ENCODE assay signal across 23 cellular contexts in the genomic region with DNA sequence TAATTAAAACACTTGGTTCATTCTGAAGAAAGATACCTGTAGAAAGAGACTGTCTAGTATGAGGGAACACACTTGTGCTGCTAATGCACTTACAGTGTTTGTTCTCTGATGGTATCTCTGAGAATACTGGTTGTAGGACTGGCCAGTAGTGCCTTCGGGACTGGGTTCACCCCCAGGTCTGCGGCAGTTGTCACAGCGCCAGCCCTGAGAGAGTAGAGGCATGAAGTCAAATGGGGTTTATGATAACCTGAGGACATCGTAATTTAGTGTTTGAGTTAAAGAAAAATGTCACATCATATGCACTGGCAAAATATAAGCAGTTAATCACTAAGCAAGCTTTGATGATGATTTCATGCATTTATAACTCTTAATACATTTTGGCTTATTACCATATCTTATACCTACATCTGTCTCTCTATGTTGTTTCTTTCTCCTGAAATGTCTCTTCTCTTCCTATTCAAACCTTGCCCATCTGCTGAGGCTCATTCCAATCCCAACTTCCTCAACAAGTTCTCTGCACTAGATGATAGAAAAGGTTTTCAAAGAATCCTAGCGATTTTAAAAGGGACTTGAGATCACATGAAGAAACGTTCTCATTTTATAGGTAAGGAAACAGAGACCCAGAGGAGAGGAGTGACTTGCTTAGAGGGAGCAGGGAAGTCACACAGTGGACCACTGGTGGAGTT. TPM values are rescaled to one million over a fixed set of nuclear protein-coding genes. Genes with fewer than 3 reads are reported as not detected.
DNase-seq lines count a peak whose midpoint lies in the region; TF ChIP-seq lines count a peak whose summit lies in the region.
"Had no signal": no experiment of that assay in that cellular context is flagged by ENCODE, and none has a peak within 500 bp of the region (broad histone marks: within the 10 kb centered on the region; RNA-seq: fewer than 3 reads in every experiment).

No MANE protein-coding gene starts in this region.

- peak overlapping the region; percentile 51 for H3K27ac ChIP-seq in VCaP
- no peak overlapping the region for H3K27ac ChIP-seq in fibroblast of lung (ENCODE audit: insufficient read depth, low read length)

- H3K4me2 ChIP-seq in fibroblast of lung (ENCODE audit: extremely low read depth, insufficient read depth, low read length): no peak overlapping the region
- H3K4me2 ChIP-seq: GM23338 had no signal

- H3K4me1 ChIP-seq in fibroblast of lung (ENCODE audit: control insufficient read depth, extremely low read depth, insufficient read depth, low read length): no peaks in the 10 kb centered on the region

- no peak overlapping the region for H3K4me3 Mint-ChIP-seq in mesothelial cell of epicardium
- H3K4me3 Mint-ChIP-seq: activated T-cell treated with anti-CD3 and anti-CD28 coated beads, Interleukin-2, amount 50 U/mL, for 24 hours; effector memory CD8-positive, alpha-beta T cell; GM23338; natural killer cell treated with Interleukin-12 subunit alpha and Interleukin-12 subunit beta and Interleukin-15 and Interleukin-18, amount 100 ng/mL, for 72 hours; type B pancreatic cell had no signal

- peaks cover 35% of the 10 kb centered on the region for H3K36me3 ChIP-seq in fibroblast of lung (ENCODE audit: control insufficient read depth, insufficient read depth, low read length)

- H3K36me3 Mint-ChIP-seq in mesothelial cell of epicardium: peaks cover 27% of the 10 kb centered on the region
- H3K36me3 Mint-ChIP-seq: natural killer cell treated with Interleukin-12 subunit alpha and Interleukin-12 subunit beta and Interleukin-15 and Interleukin-18, amount 100 ng/mL, for 72 hours had no signal

- no peak overlapping the region for H3K4me3 ChIP-seq in fibroblast of lung (replicated peaks in 1 of 4; ENCODE audit: control extremely low read depth in 1 of 4, insufficient read depth in 1 of 4, low read depth in 3 of 4, low read length in 4 of 4)
- H3K4me3 ChIP-seq: GM23338 had no signal

- no peaks in the 10 kb centered on the region for H3K9me3 Mint-ChIP-seq in mesothelial cell of epicardium
- H3K9me3 Mint-ChIP-seq: activated T-cell treated with anti-CD3 and anti-CD28 coated beads, Interleukin-2, amount 50 U/mL, for 24 hours; effector memory CD8-positive, alpha-beta T cell; GM23338; natural killer cell treated with Interleukin-12 subunit alpha and Interleukin-12 subunit beta and Interleukin-15 and Interleukin-18, amount 100 ng/mL, for 72 hours; type B pancreatic cell had no signal

- DNase-seq in EH (ENCODE audit: low read depth): peak; percentile 27
- DNase-seq in fibroblast of lung (ENCODE audit: low read depth in 2 of 2): peak; percentile 21 to 35
- DNase-seq in mesothelial cell of epicardium (ENCODE audit: low spot score in 2 of 2, unreplicated experiment in 2 of 2): no peak
- no peak for DNase-seq in AML-193 (lab: John Stamatoyannopoulos, UW)
- no peak for DNase-seq in stimulated activated CD4-positive, alpha-beta T cell treated with anti-CD3 and anti-CD28 coated beads, Interleukin-2, amount 100 ng/mL, for 48 hours
- no peak for DNase-seq in H4 (ENCODE audit: low spot score)
- DNase-seq in mesenteric fat pad (ENCODE audit: low spot score): no peak
- DNase-seq: activated CD4-positive, alpha-beta T cell treated with anti-CD3 and anti-CD28 coated beads for 48 hours; activated gamma-delta T cell treated with Interleukin-2 at 50 U/mL for 16 hours; activated T-cell treated with anti-CD3 and anti-CD28 coated beads, Interleukin-2, amount 50 U/mL, for 24 hours; cortex of kidney; effector memory CD8-positive, alpha-beta T cell; Karpas-422; left ventricle myocardium superior; NCI-H146; RPMI8226; small intestine; stimulated activated CD4-positive, alpha-beta T cell treated with anti-CD3 and anti-CD28 coated beads, Interleukin-2, amount 100 ng/mL, for 24 hours; T-helper 2 cell had no signal

- no peak overlapping the region for H3K9ac ChIP-seq in fibroblast of lung (ENCODE audit: insufficient read depth, low read length)

- H3K27me3 ChIP-seq in fibroblast of lung (ENCODE audit: control insufficient read depth, insufficient read depth, low read length): no peaks in the 10 kb centered on the region

- no peaks in the 10 kb centered on the region for H3K79me2 ChIP-seq in fibroblast of lung (ENCODE audit: control insufficient read depth, insufficient read depth, low read length)

- no peak for TF ChIP-seq CTCF in VCaP (conservative IDR thresholded peaks at IDR 0.05)
- no peak for TF ChIP-seq CTCF in fibroblast of lung (conservative IDR thresholded peaks at IDR 0.05 in 1 of 2, IDR thresholded peaks at IDR 0.05 in 1 of 2; ENCODE audit: low read depth in 1 of 2, low read length in 2 of 2)
- no peak for TF ChIP-seq CTCF in mesothelial cell of epicardium (IDR thresholded peaks at IDR 0.05; ENCODE audit: unreplicated experiment)

- peak overlapping the region; percentile 60 for H3K27ac Mint-ChIP-seq in mesothelial cell of epicardium
- H3K27ac Mint-ChIP-seq: activated T-cell treated with anti-CD3 and anti-CD28 coated beads, Interleukin-2, amount 50 U/mL, for 24 hours; effector memory CD8-positive, alpha-beta T cell; GM23338; natural killer cell treated with Interleukin-12 subunit alpha and Interleukin-12 subunit beta and Interleukin-15 and Interleukin-18, amount 100 ng/mL, for 72 hours; type B pancreatic cell had no signal

- no peaks in the 10 kb centered on the region for H3K27me3 Mint-ChIP-seq in mesothelial cell of epicardium (ENCODE audit: low read depth)
- H3K27me3 Mint-ChIP-seq: activated T-cell treated with anti-CD3 and anti-CD28 coated beads, Interleukin-2, amount 50 U/mL, for 24 hours; effector memory CD8-positive, alpha-beta T cell; natural killer cell treated with Interleukin-12 subunit alpha and Interleukin-12 subunit beta and Interleukin-15 and Interleukin-18, amount 100 ng/mL, for 72 hours; type B pancreatic cell had no signal

- H2AFZ ChIP-seq in fibroblast of lung (ENCODE audit: low read length): no peak overlapping the region
- H2AFZ ChIP-seq: GM23338 had no signal

- H3K9me3 ChIP-seq in fibroblast of lung (ENCODE audit: control insufficient read depth, insufficient read depth, low read depth, low read length): no peaks in the 10 kb centered on the region

- peaks cover 20% of the 10 kb centered on the region for H3K4me1 Mint-ChIP-seq in mesothelial cell of epicardium

- no peaks in the 10 kb centered on the region for H4K20me1 ChIP-seq in fibroblast of lung (ENCODE audit: control insufficient read depth, extremely low read depth, insufficient read depth, low read length)

RNA-seq across cellular contexts. Expression of gene ATIC, which starts 50.2 kb away (rescaled TPM):
- 35.4 and 40.3 TPM in 2 replicates for total RNA-seq in fibroblast of lung
- 92.7 and 119 TPM in 2 replicates for polyA plus RNA-seq in fibroblast of lung
- 131 and 194 TPM in 2 replicates for polyA plus RNA-seq in fibroblast of lung (2012)
- 62.0 and 116 TPM in 2 replicates for polyA minus RNA-seq in fibroblast of lung (ENCODE audit: low replicate concordance)
- total RNA-seq in mesothelial cell of epicardium: 115 to 118 TPM (median 118 TPM) in 3 replicates
- 24.5 and 31.2 TPM in 2 replicates for total RNA-seq in H4 (2014; rRNA removed; shearing (Covaris generic))
- total RNA-seq in mesenteric fat pad: 88.4 TPM

Comparison
In these comparisons a context has a peak if more than half of its experiments do, and no peak if none do; other contexts are left out.
1. DNase-seq: peak in EH (single experiment) and fibroblast of lung (2 of 2); none in mesothelial cell of epicardium (0 of 2), AML-193 (0 of 2), stimulated activated CD4-positive, alpha-beta T cell treated with anti-CD3 and anti-CD28 coated beads, Interleukin-2, amount 100 ng/mL, for 48 hours (0 of 2), H4 (single experiment) and mesenteric fat pad (single experiment).